In genomic region chr16:79509221-79509631, GRCh38 we compare ENCODE assay signal across 11 cellular contexts.
DNase-seq lines count a peak whose midpoint lies in the region; ATAC-seq lines count a peak whose summit lies in the region.
"Had no signal": no experiment of that assay in that cellular context is flagged by ENCODE, and none has a peak within 500 bp of the region (broad histone marks: within the 10 kb centered on the region; RNA-seq: fewer than 3 reads in every experiment).

No MANE protein-coding gene starts in this region.

- H2BK5ac ChIP-seq in neuronal stem cell (ENCODE audit: low read length) = no peak overlapping the region

- H3K9me3 ChIP-seq in neuronal stem cell (replicated peaks in 1 of 2; ENCODE audit: control insufficient read depth in 2 of 2, insufficient read depth in 1 of 2, low read depth in 1 of 2, low read length in 2 of 2) = no peaks in the 10 kb centered on the region
- H3K9me3 ChIP-seq: HAP-1 had no signal

- ATAC-seq in HG03378 (IDR thresholded peaks at IDR 0.05; ENCODE audit: unreplicated experiment) (no peak), HG03442 (IDR thresholded peaks at IDR 0.05; ENCODE audit: unreplicated experiment) (no peak), GM18858 (IDR thresholded peaks at IDR 0.05; ENCODE audit: unreplicated experiment) (no peak)
- ATAC-seq: stimulated activated naive CD8-positive, alpha-beta T cell treated with anti-CD3 and anti-CD28 coated beads, Interleukin-15, amount 100 ng/mL, for 72 hours had no signal

- no peak overlapping the region for H3K23ac ChIP-seq in neuronal stem cell (ENCODE audit: low read depth, low read length, poor library complexity)

- WGBS in neuronal stem cell (ENCODE audit: extremely low coverage in 2 of 2, insufficient read length in 2 of 2, insufficient replicate concordance in 1 of 2), 2 donors = no CpG with 5 or more reads among the region's 9 CpGs

- H3K4me3 ChIP-seq in neuronal stem cell (ENCODE audit: low read length in 2 of 2) = no peak overlapping the region
- H3K4me3 ChIP-seq: HAP-1 had no signal

- no peak overlapping the region for H3K14ac ChIP-seq in neuronal stem cell (ENCODE audit: low read length)

- H2BK12ac ChIP-seq in neuronal stem cell (ENCODE audit: low read length) = no peak overlapping the region

- H2AK5ac ChIP-seq in neuronal stem cell (ENCODE audit: low read depth, low read length) = peak overlapping the region; percentile 40

- H3K4me2 ChIP-seq in neuronal stem cell (ENCODE audit: insufficient read depth, low read length, poor library complexity, severe bottlenecking) = no peak overlapping the region

- no peak overlapping the region for H3K27ac ChIP-seq in neuronal stem cell (replicated peaks; ENCODE audit: low read length)

- H2BK15ac ChIP-seq in neuronal stem cell (ENCODE audit: low read length) = no peak overlapping the region

- no peak overlapping the region for H3K4ac ChIP-seq in neuronal stem cell (ENCODE audit: low read length)

- H3K9ac ChIP-seq in neuronal stem cell (ENCODE audit: low read depth, low read length, poor library complexity) = peak overlapping the region; percentile 36

- no peaks in the 10 kb centered on the region for H3K36me3 ChIP-seq in neuronal stem cell (replicated peaks in 1 of 2; ENCODE audit: control insufficient read depth in 2 of 2, insufficient read depth in 2 of 2, low read length in 2 of 2)
- H3K36me3 ChIP-seq: HAP-1 had no signal

- H3K27me3 ChIP-seq in neuronal stem cell (ENCODE audit: control insufficient read depth in 3 of 3, insufficient read depth in 3 of 3, low read depth in 1 of 3, low read length in 3 of 3) = peaks cover 0 to 5% (median 0%) of the 10 kb centered on the region in 3 experiments

- no peak overlapping the region for H4K91ac ChIP-seq in neuronal stem cell (ENCODE audit: low read depth, low read length, poor library complexity)

- no peak overlapping the region for H2BK120ac ChIP-seq in neuronal stem cell (ENCODE audit: low read depth, low read length)

- H2AFZ ChIP-seq in neuronal stem cell (ENCODE audit: low read length) = peak overlapping the region; percentile 44

- H4K8ac ChIP-seq in neuronal stem cell (ENCODE audit: low read depth, low read length) = no peak overlapping the region

- H3K4me1 ChIP-seq in neuronal stem cell (ENCODE audit: control insufficient read depth in 2 of 2, insufficient read depth in 1 of 2, low read depth in 1 of 2, low read length in 2 of 2) = peaks cover 5 to 7% of the 10 kb centered on the region in 2 donors
- H3K4me1 ChIP-seq: HAP-1 had no signal

- peak overlapping the region; percentile 22 for H3K18ac ChIP-seq in neuronal stem cell (ENCODE audit: low read length)

- no peaks in the 10 kb centered on the region for H3K79me1 ChIP-seq in neuronal stem cell (ENCODE audit: low read depth, low read length)

- DNase-seq in CD1c-positive myeloid dendritic cell (ENCODE audit: extremely low spot score) (peak; percentile 59), NCI-H2029 treated with DMSO at 0.1 percent for 48 hours (lab: John Stamatoyannopoulos, UW) (peak; percentile 40), cerebellum (ENCODE audit: low spot score) (peak; percentile 94), neuronal stem cell (ENCODE audit: low spot score) (no peak), cortex of kidney (lab: John Stamatoyannopoulos, UW) (no peak)
- DNase-seq: activated naive CD4-positive, alpha-beta T cell treated with Interleukin-2 at 50 U/mL for 16 hours; stimulated activated naive CD8-positive, alpha-beta T cell treated with anti-CD3 and anti-CD28 coated beads, Interleukin-15, amount 100 ng/mL, for 72 hours had no signal

Comparison
In these comparisons a context has a peak if more than half of its experiments do, and no peak if none do; other contexts are left out.
1. DNase-seq: peak in CD1c-positive myeloid dendritic cell (single experiment), NCI-H2029 treated with DMSO at 0.1 percent for 48 hours (single experiment) and cerebellum (single experiment); none in neuronal stem cell (single experiment) and cortex of kidney (single experiment).